Comparison of ENCODE assay signal across 8 cellular contexts in genomic region chr10:60203993-60204618, GRCh38.
DNase-seq lines count a peak whose midpoint lies in the region; ATAC-seq and TF ChIP-seq lines count a peak whose summit lies in the region.

No MANE protein-coding gene starts in this region.

- CTCF ChIA-PET in IMR-90 (lab: Yijun Ruan, JAX), result interaction anchor here (0.6 to 1.5 kb wide), 18 partner anchors 9 to 441 kb away, joined by 3 to 5 read pairs (median 4); no protein-coding TSS in a partner anchor

- H4K91ac ChIP-seq in IMR-90 (ENCODE audit: insufficient read depth, low read depth, low read length), result no peak overlapping the region

- 67% methylated on average over 1 of the region's 1 CpG; no CpG with 5 or more reads in 1 of the 2 experiments for WGBS in IMR-90 (ENCODE audit: extremely low coverage in 2 of 2, insufficient read length in 1 of 2), 2 experiments

- no peak overlapping the region for H2AK9ac ChIP-seq in IMR-90 (replicated peaks; ENCODE audit: low read depth, low read length, poor library complexity)

- H3K27me3 ChIP-seq in IMR-90 (ENCODE audit: control insufficient read depth, insufficient read depth, low read length) (peaks cover 13% of the 10 kb centered on the region; the same call in 1 of the 2 replicates), kidney epithelial cell (ENCODE audit: control insufficient read depth, insufficient read depth, low read length) (no peaks in the 10 kb centered on the region)

- in situ Hi-C loops in IMR-90 (cut with MboI; ENCODE audit: low sequenced_read_pairs), result loop anchor here (5.0 to 25.0 kb wide), 2 partner anchors 233 to 567 kb away; no protein-coding TSS in a partner anchor

- no peak overlapping the region for H2BK20ac ChIP-seq in IMR-90 (ENCODE audit: low read depth, low read length)

- no peak for TF ChIP-seq POLR2A in IMR-90 (IDR thresholded peaks at IDR 0.05; ENCODE audit: low read depth, low read length)

- no peak overlapping the region for H3K23ac ChIP-seq in IMR-90 (ENCODE audit: low read depth, low read length)

- peak; percentile 11 for DNase-seq in COLO829 (ENCODE audit: low spot score)
- peak; percentile 54 for DNase-seq in IMR-90
- no peak for DNase-seq in kidney epithelial cell (ENCODE audit: low read depth)
- no peak for DNase-seq in NCI-H187 treated with DMSO at 0.1 percent for 48 hours (lab: John Stamatoyannopoulos, UW)
- no peak for DNase-seq in DMS79 (lab: John Stamatoyannopoulos, UW)

- intact Hi-C loops in IMR-90 (cut with micrococcal nuclease), result loop anchor here (1.0 to 10.0 kb wide), 4 partner anchors 230 to 969 kb away; no protein-coding TSS in a partner anchor

- no peaks in the 10 kb centered on the region for H3K9me1 ChIP-seq in IMR-90 (ENCODE audit: insufficient read depth, low read length)

- H3K4me3 ChIP-seq in IMR-90 (ENCODE audit: insufficient read depth, low read depth, low read length), result no peak overlapping the region
- H3K4me3 ChIP-seq in WI38 (ENCODE audit: low read depth, low read length), result no peak overlapping the region
- H3K4me3 ChIP-seq in kidney epithelial cell (ENCODE audit: low read depth, low read length), result no peak overlapping the region

- no peaks in the 10 kb centered on the region for H3K9me3 ChIP-seq in IMR-90 (ENCODE audit: control insufficient read depth, insufficient read depth, low read length)

- TF ChIP-seq RAD21 in IMR-90 (IDR thresholded peaks at IDR 0.05; ENCODE audit: low read length), result peak; percentile 64

- H3K56ac ChIP-seq in IMR-90 (ENCODE audit: extremely low read depth, insufficient read depth, low read length), result no peak overlapping the region

- POLR2A ChIA-PET in IMR-90 (lab: Charles Lee; ENCODE audit: unreplicated experiment), result no interaction called here

- H3K36me3 ChIP-seq in IMR-90 (ENCODE audit: control insufficient read depth, insufficient read depth, low read length) (no peaks in the 10 kb centered on the region), kidney epithelial cell (ENCODE audit: control insufficient read depth, insufficient read depth, low read length) (no peaks in the 10 kb centered on the region)

- H3K4ac ChIP-seq in IMR-90 (ENCODE audit: low read depth, low read length), result no peak overlapping the region

- no peak overlapping the region for H2BK15ac ChIP-seq in IMR-90 (ENCODE audit: low read depth, low read length)

- no peak overlapping the region for H3K27ac ChIP-seq in IMR-90 (ENCODE audit: insufficient read depth, low read length)

- no TSS peak for BruUV-seq in IMR-90 (replicated peaks; lab: Mats Ljungman, UMichigan)

- H2AFZ ChIP-seq in IMR-90 (replicated peaks; ENCODE audit: low read length, poor library complexity), result no peak overlapping the region

- no peaks in the 10 kb centered on the region for H3K4me1 ChIP-seq in IMR-90 (ENCODE audit: control insufficient read depth, insufficient read depth, low read length)

- H3K18ac ChIP-seq in IMR-90 (ENCODE audit: low read depth, low read length), result no peak overlapping the region

- TF ChIP-seq CTCF in IMR-90 (conservative IDR thresholded peaks at IDR 0.05; ENCODE audit: low read depth, low read length) (peak; percentile 62), WI38 (IDR thresholded peaks at IDR 0.05; ENCODE audit: low read depth, low read length) (peak; percentile 51), kidney epithelial cell (IDR thresholded peaks at IDR 0.05; ENCODE audit: insufficient read depth, low read length, poor library complexity, severe bottlenecking) (peak; percentile 73)

- no peak overlapping the region for H2BK5ac ChIP-seq in IMR-90 (ENCODE audit: low read depth, low read length, poor library complexity, severe bottlenecking)

- no peak overlapping the region for H2AK5ac ChIP-seq in IMR-90 (ENCODE audit: low read depth, low read length)

- H4K8ac ChIP-seq in IMR-90 (ENCODE audit: low read depth in 2 of 2, low read length in 2 of 2), result no peak overlapping the region

- H4K5ac ChIP-seq in IMR-90 (ENCODE audit: low read depth, low read length), result no peak overlapping the region

- ATAC-seq in IMR-90 (ENCODE audit: low read depth) (peak; percentile 51), HG03159 (IDR thresholded peaks at IDR 0.05; ENCODE audit: unreplicated experiment) (no peak), HG02884 (IDR thresholded peaks at IDR 0.05; ENCODE audit: unreplicated experiment) (no peak)

- no peak overlapping the region for H3K9ac ChIP-seq in IMR-90 (ENCODE audit: low read depth, low read length)

- no peak overlapping the region for H3K4me2 ChIP-seq in IMR-90 (ENCODE audit: low read depth, low read length)

- H2BK120ac ChIP-seq in IMR-90 (ENCODE audit: low read depth, low read length), result no peak overlapping the region

- dilution Hi-C loops in IMR-90 (cut with HindIII; ENCODE audit: low sequenced_read_pairs, unreplicated experiment), result no loop called here

- no peaks in the 10 kb centered on the region for H3K79me1 ChIP-seq in IMR-90 (ENCODE audit: low read depth in 1 of 2, low read length in 2 of 2)

- no peak overlapping the region for H3K14ac ChIP-seq in IMR-90 (replicated peaks; ENCODE audit: low read depth, low read length)

- no peaks in the 10 kb centered on the region for H4K20me1 ChIP-seq in IMR-90 (ENCODE audit: insufficient read depth, low read length)

TF ChIP-seq in IMR-90, 13 proteins besides CTCF, POLR2A, EP300 and RAD21:
- TF ChIP-seq SMC3 (IDR thresholded peaks at IDR 0.05; ENCODE audit: low read depth, low read length) (peak; percentile 85), CHD1 (IDR thresholded peaks at IDR 0.05; ENCODE audit: low read depth, low read length) (no peak), MAZ (IDR thresholded peaks at IDR 0.05; ENCODE audit: borderline replicate concordance, low read depth, low read length) (no peak), FOS (IDR thresholded peaks at IDR 0.05; ENCODE audit: low read depth, low read length) (no peak), RFX5 (IDR thresholded peaks at IDR 0.05; ENCODE audit: low read depth, low read length) (no peak), NFE2L2 (IDR thresholded peaks at IDR 0.05; ENCODE audit: low read depth, low read length) (no peak), RCOR1 (IDR thresholded peaks at IDR 0.05; ENCODE audit: insufficient replicate concordance, low read length) (no peak), CEBPB (IDR thresholded peaks at IDR 0.05; ENCODE audit: low read depth, low read length) (0 out of 2 replicates have a peak, but pooled peaks have one; percentile 7), USF2 (IDR thresholded peaks at IDR 0.05; ENCODE audit: low read depth, low read length) (no peak), MAFK (IDR thresholded peaks at IDR 0.05; ENCODE audit: low read depth, low read length) (no peak)

Comparison
In these comparisons a context has a peak if more than half of its experiments do, and no peak if none do; other contexts are left out.
1. DNase-seq: peak in COLO829 (single experiment) and IMR-90 (single experiment); none in kidney epithelial cell (single experiment), NCI-H187 treated with DMSO at 0.1 percent for 48 hours (single experiment) and DMS79 (single experiment).
2. Peak in every context shown above with its lines, with median percentiles within 50 percentile points of each other: CTCF ChIP-seq.